In genomic region chr1:52420713-52421112, GRCh38 we compare ENCODE assay signal across 1 cellular context.
TF ChIP-seq lines count a peak whose summit lies in the region.

No MANE protein-coding gene starts in this region.

TF ChIP-seq in SK-N-SH treated with all-trans-retinoic acid at 6 μM for 48 hours, 23 proteins besides CTCF, POLR2A, EP300 and RAD21 (continued from another document):
- no peak for TF ChIP-seq TSHZ2 (CRISPR knock-in tag; IDR thresholded peaks at IDR 0.05)
TF ChIP-seq in SK-N-SH treated with all-trans-retinoic acid at 6 μM for 48 hours: peak in this region for 0.
